In genomic region chr16:29454835-29455234, GRCh38 we compare ENCODE assay signal across 8 cellular contexts. TPM values are rescaled to one million over a fixed set of nuclear protein-coding genes. Genes with fewer than 3 reads are reported as not detected.
DNase-seq lines count a peak whose midpoint lies in the region; ATAC-seq and FAIRE-seq lines count a peak whose summit lies in the region.
"Not testable (repeated sequence)": the region's sequence is repeated elsewhere in the genome, so short reads cannot be mapped to it uniquely, and the experiment has no call there.

No MANE protein-coding gene starts in this region.

- not testable (repeated sequence) for H3K36me3 Mint-ChIP-seq in CD4-positive, CD25-positive, alpha-beta regulatory T cell; natural killer cell treated with Interleukin-12 subunit alpha and Interleukin-12 subunit beta and Interleukin-15 and Interleukin-18, amount 100 ng/mL, for 72 hours

- H3K27ac Mint-ChIP-seq in CD4-positive, CD25-positive, alpha-beta regulatory T cell; natural killer cell treated with Interleukin-12 subunit alpha and Interleukin-12 subunit beta and Interleukin-15 and Interleukin-18, amount 100 ng/mL, for 72 hours: not testable (repeated sequence)

- H3K27me3 Mint-ChIP-seq in CD4-positive, CD25-positive, alpha-beta regulatory T cell; natural killer cell treated with Interleukin-12 subunit alpha and Interleukin-12 subunit beta and Interleukin-15 and Interleukin-18, amount 100 ng/mL, for 72 hours: not testable (repeated sequence)

- H3K27me3 ChIP-seq in CD4-positive, CD25-positive, alpha-beta regulatory T cell (ENCODE audit: control insufficient read depth, insufficient read depth, low read length), result not testable (repeated sequence)

- ATAC-seq in CD4-positive, CD25-positive, alpha-beta regulatory T cell (ENCODE audit: low read depth in 2 of 2), result peak; percentile 69 to 72
- ATAC-seq in GM18907 (IDR thresholded peaks at IDR 0.05; ENCODE audit: unreplicated experiment), result peak; percentile 68
- ATAC-seq in GM21447 (IDR thresholded peaks at IDR 0.05; ENCODE audit: unreplicated experiment), result peak; percentile 63
- ATAC-seq in HG02840 (IDR thresholded peaks at IDR 0.05; ENCODE audit: low FRiP score, unreplicated experiment), result peak; percentile 48
- peak; percentile 55 for ATAC-seq in HG03175 (IDR thresholded peaks at IDR 0.05; ENCODE audit: unreplicated experiment)
- ATAC-seq in esophagus mucosa, result peak; percentile 75
- peak; percentile 88 to 91 for ATAC-seq in natural killer cell treated with Interleukin-12 subunit alpha and Interleukin-12 subunit beta and Interleukin-15 and Interleukin-18, amount 100 ng/mL, for 72 hours

- not testable (repeated sequence) for H3K4me3 ChIP-seq in CD4-positive, CD25-positive, alpha-beta regulatory T cell (ENCODE audit: low read depth, low read length)

- peak; percentile 15 for FAIRE-seq in RCC 7860 (lab: Jason Lieb, UNC)

- not testable (repeated sequence) for H3K27ac ChIP-seq in CD4-positive, CD25-positive, alpha-beta regulatory T cell (ENCODE audit: insufficient read depth, low read length, poor library complexity, severe bottlenecking)

- H3K4me3 Mint-ChIP-seq in CD4-positive, CD25-positive, alpha-beta regulatory T cell; natural killer cell treated with Interleukin-12 subunit alpha and Interleukin-12 subunit beta and Interleukin-15 and Interleukin-18, amount 100 ng/mL, for 72 hours: not testable (repeated sequence)

- H3K4me1 Mint-ChIP-seq in CD4-positive, CD25-positive, alpha-beta regulatory T cell; natural killer cell treated with Interleukin-12 subunit alpha and Interleukin-12 subunit beta and Interleukin-15 and Interleukin-18, amount 100 ng/mL, for 72 hours (ENCODE audit: low read depth in 2 of 2): not testable (repeated sequence)

- not testable (repeated sequence) for DNase-seq in CD4-positive, CD25-positive, alpha-beta regulatory T cell; RCC 7860 (ENCODE audit: low spot score); natural killer cell treated with Interleukin-12 subunit alpha and Interleukin-12 subunit beta and Interleukin-15 and Interleukin-18, amount 100 ng/mL, for 72 hours (ENCODE audit: low spot score)

- not testable (repeated sequence) for H3K9me3 ChIP-seq in CD4-positive, CD25-positive, alpha-beta regulatory T cell (ENCODE audit: control insufficient read depth in 2 of 2, low read length in 2 of 2)

- H3K4me1 ChIP-seq in CD4-positive, CD25-positive, alpha-beta regulatory T cell (ENCODE audit: control insufficient read depth, insufficient read depth, low read length, poor library complexity, severe bottlenecking), result not testable (repeated sequence)

- not testable (repeated sequence) for H3K36me3 ChIP-seq in CD4-positive, CD25-positive, alpha-beta regulatory T cell (ENCODE audit: control insufficient read depth, insufficient read depth, low read length)

- H3K9me3 Mint-ChIP-seq in CD4-positive, CD25-positive, alpha-beta regulatory T cell; natural killer cell treated with Interleukin-12 subunit alpha and Interleukin-12 subunit beta and Interleukin-15 and Interleukin-18, amount 100 ng/mL, for 72 hours: not testable (repeated sequence)

RNA-seq across cellular contexts. Expression of gene SLX1B, which starts 0.5 kb away (rescaled TPM):
- total RNA-seq in CD4-positive, CD25-positive, alpha-beta regulatory T cell, result 20.0 TPM
- 10 to 100 TPM in 3 of 4 donors, 1 to 10 TPM in 1; 8.7 to 20.6 (median 13.3) TPM for polyA plus RNA-seq in CD4-positive, CD25-positive, alpha-beta regulatory T cell
- 24.3 TPM for total RNA-seq in esophagus mucosa
- total RNA-seq in natural killer cell treated with Interleukin-12 subunit alpha and Interleukin-12 subunit beta and Interleukin-15 and Interleukin-18, amount 100 ng/mL, for 72 hours, result 10 to 100 TPM; 36.0 to 85.6 TPM

RNA-seq across cellular contexts. Expression of gene BOLA2, which starts 0.7 kb away (rescaled TPM):
- total RNA-seq in CD4-positive, CD25-positive, alpha-beta regulatory T cell, result 7.4 TPM
- polyA plus RNA-seq in CD4-positive, CD25-positive, alpha-beta regulatory T cell, result 10 to 100 TPM; 19.0 to 41.9 (median 24.9) TPM
- 6.1 TPM for total RNA-seq in esophagus mucosa
- 10 to 100 TPM; 14.6 to 17.0 TPM for total RNA-seq in natural killer cell treated with Interleukin-12 subunit alpha and Interleukin-12 subunit beta and Interleukin-15 and Interleukin-18, amount 100 ng/mL, for 72 hours

RNA-seq across cellular contexts. Expression of gene SULT1A4, which starts 4.9 kb away (rescaled TPM):
- 0.54 TPM for total RNA-seq in CD4-positive, CD25-positive, alpha-beta regulatory T cell
- polyA plus RNA-seq in CD4-positive, CD25-positive, alpha-beta regulatory T cell, result 1 to 10 TPM in 2 of 4 donors, under 1 TPM in 1, not detected in 1; 0.84 to 1.7 (median 1.3) TPM
- total RNA-seq in esophagus mucosa, result 2.2 TPM
- 1 to 10 TPM; 2.1 to 5.2 TPM for total RNA-seq in natural killer cell treated with Interleukin-12 subunit alpha and Interleukin-12 subunit beta and Interleukin-15 and Interleukin-18, amount 100 ng/mL, for 72 hours

RNA-seq across cellular contexts. Expression of gene NPIPB11, which starts 48.3 kb away (rescaled TPM):
- total RNA-seq in CD4-positive, CD25-positive, alpha-beta regulatory T cell, result 1.8 TPM
- polyA plus RNA-seq in CD4-positive, CD25-positive, alpha-beta regulatory T cell, result under 1 TPM; 0.21 to 0.32 (median 0.27) TPM
- 0.44 TPM for total RNA-seq in esophagus mucosa
- total RNA-seq in natural killer cell treated with Interleukin-12 subunit alpha and Interleukin-12 subunit beta and Interleukin-15 and Interleukin-18, amount 100 ng/mL, for 72 hours, result 1 to 10 TPM; 1.5 to 8.1 TPM

RNA-seq across cellular contexts. Expression of gene NPIPB12, which starts 51.4 kb away (rescaled TPM):
- 170 TPM for total RNA-seq in CD4-positive, CD25-positive, alpha-beta regulatory T cell
- 1 to 10 TPM; 1.6 to 4.1 (median 2.5) TPM for polyA plus RNA-seq in CD4-positive, CD25-positive, alpha-beta regulatory T cell
- 18.8 TPM for total RNA-seq in esophagus mucosa
- 100 to 1,000 TPM; 143 to 354 TPM for total RNA-seq in natural killer cell treated with Interleukin-12 subunit alpha and Interleukin-12 subunit beta and Interleukin-15 and Interleukin-18, amount 100 ng/mL, for 72 hours
